Comparison of ENCODE assay signal across 25 cellular contexts in genomic region chr6:56377295-56377694, GRCh38.
DNase-seq lines count a peak whose midpoint lies in the region; ATAC-seq and TF ChIP-seq lines count a peak whose summit lies in the region.
"Had no signal": no experiment of that assay in that cellular context is flagged by ENCODE, and none has a peak within 500 bp of the region (broad histone marks: within the 10 kb centered on the region; RNA-seq: fewer than 3 reads in every experiment).

No MANE protein-coding gene starts in this region.

- no peak overlapping the region for H2AFZ ChIP-seq in trophoblast cell (ENCODE audit: insufficient read depth, low read length, poor library complexity)

- H3K23ac ChIP-seq in trophoblast cell (ENCODE audit: low read length) = no peak overlapping the region

- no peak overlapping the region for H4K8ac ChIP-seq in trophoblast cell (ENCODE audit: low read depth, low read length)

- no peaks in the 10 kb centered on the region for H3K27me3 Mint-ChIP-seq in mesothelial cell of epicardium (ENCODE audit: low read depth)
- H3K27me3 Mint-ChIP-seq in nephron progenitor cell (ENCODE audit: low read depth, poor library complexity) = peaks cover 14% of the 10 kb centered on the region
- H3K27me3 Mint-ChIP-seq: CD4-positive, alpha-beta memory T cell; CD8-positive, alpha-beta memory T cell had no signal

- H4K91ac ChIP-seq in trophoblast cell (ENCODE audit: low read depth, low read length) = peak overlapping the region; percentile 89

- H3K4me3 Mint-ChIP-seq in mesothelial cell of epicardium (no peak overlapping the region), nephron progenitor cell (no peak overlapping the region)
- H3K4me3 Mint-ChIP-seq: CD14-positive monocyte; CD4-positive, alpha-beta memory T cell; CD4-positive, CD25-positive, alpha-beta regulatory T cell; CD8-positive, alpha-beta memory T cell had no signal

- TF ChIP-seq POLR2A in uterus (IDR thresholded peaks at IDR 0.05) = no peak

- H3K79me2 ChIP-seq in trophoblast cell (ENCODE audit: control insufficient read depth, insufficient read depth, low read length, poor library complexity) = peaks cover 6% of the 10 kb centered on the region

- H3K27me3 ChIP-seq in trophoblast cell (ENCODE audit: insufficient read depth, low read length) = no peaks in the 10 kb centered on the region
- H3K27me3 ChIP-seq in uterus = no peaks in the 10 kb centered on the region
- H3K27me3 ChIP-seq: BE2C, BLaER1 had no signal

- DNase-seq in brain pericyte (ENCODE audit: low read depth, low spot score) (peak; percentile 11), mesothelial cell of epicardium (ENCODE audit: low spot score in 2 of 2, unreplicated experiment in 2 of 2) (no peak), trophoblast cell (no peak), uterus (no peak), nephron progenitor cell (no peak), NCI-H1105 treated with DMSO at 0.1 percent for 48 hours (lab: John Stamatoyannopoulos, UW) (no peak)
- DNase-seq: 8988T; ACHN; BE2C; C1 segment of cervical spinal cord; CD4-positive, alpha-beta memory T cell; CD4-positive, CD25-positive, alpha-beta regulatory T cell; CD8-positive, alpha-beta memory T cell; COR-L47; DMS 273 treated with DMSO at 0.1 percent for 48 hours; DMS153; DMS53; DMS79; DND-41; EL; GDM1 had no signal

- H3K9me3 Mint-ChIP-seq in mesothelial cell of epicardium (peaks cover 8% of the 10 kb centered on the region), nephron progenitor cell (peaks cover 13% of the 10 kb centered on the region)
- H3K9me3 Mint-ChIP-seq: CD4-positive, alpha-beta memory T cell; CD4-positive, CD25-positive, alpha-beta regulatory T cell had no signal

- H3K79me1 ChIP-seq in trophoblast cell (ENCODE audit: low read length) = peaks cover 17% of the 10 kb centered on the region

- no peak overlapping the region for H3K4me3 ChIP-seq in trophoblast cell (ENCODE audit: low read depth, low read length)
- no peak overlapping the region for H3K4me3 ChIP-seq in uterus
- H3K4me3 ChIP-seq: BLaER1, GM12878 had no signal

- intact Hi-C loops in uterus (cut with DNase I; ENCODE audit: low total_unique reads) = loop anchor here (10.0 kb wide), 1 partner anchor 168 kb away; no protein-coding TSS in a partner anchor

- H2BK120ac ChIP-seq in trophoblast cell (ENCODE audit: insufficient read depth, low read length, poor library complexity) = peak overlapping the region; percentile 78

- TF ChIP-seq CTCF in mesothelial cell of epicardium (IDR thresholded peaks at IDR 0.05; ENCODE audit: unreplicated experiment) = no peak
- no peak for TF ChIP-seq CTCF in uterus (IDR thresholded peaks at IDR 0.05)
- TF ChIP-seq CTCF in nephron progenitor cell (IDR thresholded peaks at IDR 0.05) = no peak

- peak overlapping the region; percentile 62 for H3K14ac ChIP-seq in trophoblast cell (ENCODE audit: low read length)

- no peak overlapping the region for H4K12ac ChIP-seq in trophoblast cell (ENCODE audit: low read depth, low read length)

- H3K9me3 ChIP-seq in trophoblast cell (ENCODE audit: insufficient read depth, low read depth, low read length) = peaks cover 2% of the 10 kb centered on the region
- H3K9me3 ChIP-seq in uterus = no peaks in the 10 kb centered on the region
- H3K9me3 ChIP-seq: BE2C, BLaER1 had no signal

- H2BK12ac ChIP-seq in trophoblast cell (ENCODE audit: low read length) = peak overlapping the region; percentile 87

- H3K27ac ChIP-seq in trophoblast cell (ENCODE audit: low read depth, low read length) = peak overlapping the region; percentile 81
- H3K27ac ChIP-seq in uterus = peak overlapping the region; percentile 69 to 96
- H3K27ac ChIP-seq: BLaER1 had no signal

- H2BK5ac ChIP-seq in trophoblast cell (ENCODE audit: low read depth, low read length, poor library complexity) = no peak overlapping the region

- WGBS in trophoblast cell (ENCODE audit: extremely low coverage, insufficient coverage, insufficient read length) = no CpG with 5 or more reads among the region's 2 CpGs

- H3K36me3 ChIP-seq in trophoblast cell (ENCODE audit: control insufficient read depth in 1 of 2, insufficient read depth in 2 of 2, low read length in 2 of 2) = no peaks in the 10 kb centered on the region
- H3K36me3 ChIP-seq in uterus = no peaks in the 10 kb centered on the region
- H3K36me3 ChIP-seq: BE2C, BLaER1 had no signal

- H3K4me1 ChIP-seq in trophoblast cell (ENCODE audit: control insufficient read depth in 1 of 2, insufficient read depth in 2 of 2, low read length in 2 of 2) (peaks cover 18 to 21% of the 10 kb centered on the region in 2 experiments), uterus (peaks cover 17 to 28% of the 10 kb centered on the region in 2 donors)
- H3K4me1 ChIP-seq: BE2C, BLaER1 had no signal

- no peak overlapping the region for H3K9ac ChIP-seq in trophoblast cell (ENCODE audit: low read length)
- H3K9ac ChIP-seq: BLaER1 had no signal

- no peak for ATAC-seq in GM21360 (IDR thresholded peaks at IDR 0.05; ENCODE audit: unreplicated experiment)
- ATAC-seq: GM12878 had no signal

- H3K36me3 Mint-ChIP-seq in mesothelial cell of epicardium (no peaks in the 10 kb centered on the region), nephron progenitor cell (ENCODE audit: low read depth) (no peaks in the 10 kb centered on the region)
- H3K36me3 Mint-ChIP-seq: CD4-positive, alpha-beta memory T cell; CD4-positive, CD25-positive, alpha-beta regulatory T cell; CD8-positive, alpha-beta memory T cell had no signal

- no peak overlapping the region for H2AK5ac ChIP-seq in trophoblast cell (ENCODE audit: low read length)

- H3K4me1 Mint-ChIP-seq in mesothelial cell of epicardium (peaks cover 56% of the 10 kb centered on the region), nephron progenitor cell (peaks cover 15% of the 10 kb centered on the region)
- H3K4me1 Mint-ChIP-seq: CD4-positive, alpha-beta memory T cell; CD4-positive, CD25-positive, alpha-beta regulatory T cell; CD8-positive, alpha-beta memory T cell had no signal

- no peak overlapping the region for H3K4me2 ChIP-seq in trophoblast cell (ENCODE audit: low read length)
- H3K4me2 ChIP-seq: BLaER1 had no signal

- H3K27ac Mint-ChIP-seq in mesothelial cell of epicardium (peak overlapping the region; percentile 8), nephron progenitor cell (no peak overlapping the region)
- H3K27ac Mint-ChIP-seq: CD4-positive, alpha-beta memory T cell; CD4-positive, CD25-positive, alpha-beta regulatory T cell; CD8-positive, alpha-beta memory T cell had no signal

- no peak overlapping the region for H3K18ac ChIP-seq in trophoblast cell (ENCODE audit: low read length)

- no peak overlapping the region for H3K4ac ChIP-seq in trophoblast cell (ENCODE audit: low read depth, low read length)
